12 cellular contexts compared by ENCODE assay signal in genomic region chr4:169251291-169252235, GRCh38. TPM values are rescaled to one million over a fixed set of nuclear protein-coding genes. Genes with fewer than 3 reads are reported as not detected.
DNase-seq lines count a peak whose midpoint lies in the region; FAIRE-seq and TF ChIP-seq lines count a peak whose summit lies in the region.
"Had no signal": no experiment of that assay in that cellular context is flagged by ENCODE, and none has a peak within 500 bp of the region (broad histone marks: within the 10 kb centered on the region; RNA-seq: fewer than 3 reads in every experiment).

No MANE protein-coding gene starts in this region.

- no peak for TF ChIP-seq POLR2A in H54 (IDR thresholded peaks at IDR 0.05; ENCODE audit: low read depth, low read length)

- H3K36me3 Mint-ChIP-seq in glutamatergic neuron (ENCODE audit: unreplicated experiment): no peaks in the 10 kb centered on the region
- peaks cover 12% of the 10 kb centered on the region for H3K36me3 Mint-ChIP-seq in osteocyte (ENCODE audit: unreplicated experiment)
- H3K36me3 Mint-ChIP-seq: CD4-positive, CD25-positive, alpha-beta regulatory T cell; T-cell had no signal

- peak; percentile 87 for FAIRE-seq in H54 (lab: Jason Lieb, UNC)

- H3K9me3 Mint-ChIP-seq in glutamatergic neuron (ENCODE audit: unreplicated experiment): peaks cover 2% of the 10 kb centered on the region
- no peaks in the 10 kb centered on the region for H3K9me3 Mint-ChIP-seq in osteocyte (ENCODE audit: unreplicated experiment)
- H3K9me3 Mint-ChIP-seq: T-cell had no signal

- H3K4me1 Mint-ChIP-seq in glutamatergic neuron (ENCODE audit: low read depth, unreplicated experiment) (peaks cover 53% of the 10 kb centered on the region), osteocyte (ENCODE audit: unreplicated experiment) (peaks cover 86% of the 10 kb centered on the region)
- H3K4me1 Mint-ChIP-seq: CD4-positive, CD25-positive, alpha-beta regulatory T cell; T-cell had no signal

- H3K27me3 Mint-ChIP-seq in glutamatergic neuron (ENCODE audit: unreplicated experiment): peaks cover 2% of the 10 kb centered on the region
- no peaks in the 10 kb centered on the region for H3K27me3 Mint-ChIP-seq in osteocyte (ENCODE audit: unreplicated experiment)

- H3K4me3 Mint-ChIP-seq in glutamatergic neuron (ENCODE audit: unreplicated experiment): no peak overlapping the region
- H3K4me3 Mint-ChIP-seq in osteocyte (ENCODE audit: unreplicated experiment): no peak overlapping the region
- H3K4me3 Mint-ChIP-seq: CD4-positive, CD25-positive, alpha-beta regulatory T cell; T-cell had no signal

- no peak for TF ChIP-seq CTCF in glutamatergic neuron (IDR thresholded peaks at IDR 0.05; ENCODE audit: partially characterized antibody, unreplicated experiment)
- TF ChIP-seq CTCF in osteocyte (IDR thresholded peaks at IDR 0.05): no peak

- peak overlapping the region; percentile 74 for H3K27ac Mint-ChIP-seq in glutamatergic neuron (ENCODE audit: unreplicated experiment)
- peak overlapping the region; percentile 88 for H3K27ac Mint-ChIP-seq in osteocyte (ENCODE audit: unreplicated experiment)
- H3K27ac Mint-ChIP-seq: CD4-positive, CD25-positive, alpha-beta regulatory T cell; T-cell had no signal

- DNase-seq in H54 (ENCODE audit: insufficient read length, low spot score): no peak
- DNase-seq in SW 1271 (lab: John Stamatoyannopoulos, UW): peak; percentile 2 to 29
- DNase-seq in glutamatergic neuron: no peak
- no peak for DNase-seq in osteocyte (ENCODE audit: extremely low spot score, unreplicated experiment)
- DNase-seq in D341Med (ENCODE audit: low spot score): no peak
- DNase-seq in NCI-H526 (lab: John Stamatoyannopoulos, UW): no peak
- no peak for DNase-seq in putamen (ENCODE audit: low spot score)
- no peak for DNase-seq in OCI-M2 (lab: John Stamatoyannopoulos, UW; ENCODE audit: unreplicated experiment)
- DNase-seq: amniotic stem cell; CD4-positive, CD25-positive, alpha-beta regulatory T cell; NCI-H226; T-cell had no signal

RNA-seq across cellular contexts. Expression of gene SH3RF1, which starts 19.2 kb away (rescaled TPM):
- total RNA-seq in glutamatergic neuron (ENCODE audit: unreplicated experiment) (35.2 TPM), osteocyte (27.6 and 31.8 TPM in 2 replicates)

Comparison
In these comparisons a context has a peak if more than half of its experiments do, and no peak if none do; other contexts are left out.
1. DNase-seq: peak in SW 1271 (2 of 2); none in H54 (single experiment), glutamatergic neuron (single experiment), osteocyte (single experiment), D341Med (single experiment), NCI-H526 (0 of 2), putamen (single experiment) and OCI-M2 (single experiment).